Comparison of ENCODE assay signal across 22 cellular contexts in the genomic region with DNA sequence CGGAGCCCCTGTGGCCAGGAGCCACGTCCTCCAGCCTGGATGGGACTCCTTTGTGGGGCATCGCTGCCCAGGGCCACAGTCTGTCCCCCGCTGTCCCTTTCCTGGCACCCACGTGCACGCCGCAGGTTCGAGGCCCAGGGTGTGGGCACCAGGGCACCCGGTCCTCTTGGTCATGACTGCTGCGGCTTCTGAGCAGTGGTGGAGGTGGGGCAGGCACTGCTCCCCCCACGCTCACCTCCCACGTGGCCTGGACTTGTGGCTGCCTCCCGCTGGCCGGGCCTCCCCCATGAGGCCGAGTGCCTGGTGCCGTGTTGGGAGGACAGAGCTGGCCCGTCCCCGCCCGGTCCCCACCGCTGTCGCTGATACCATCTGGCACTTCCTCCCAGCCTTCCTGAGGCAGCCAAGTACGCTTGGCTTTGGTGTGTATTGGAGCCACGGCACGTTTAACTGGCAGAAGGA. TPM values are rescaled to one million over a fixed set of nuclear protein-coding genes. Genes with fewer than 3 reads are reported as not detected.
DNase-seq lines count a peak whose midpoint lies in the region; ATAC-seq, FAIRE-seq and TF ChIP-seq lines count a peak whose summit lies in the region.
"Had no signal": no experiment of that assay in that cellular context is flagged by ENCODE, and none has a peak within 500 bp of the region (broad histone marks: within the 10 kb centered on the region; RNA-seq: fewer than 3 reads in every experiment).

No MANE protein-coding gene starts in this region.

- TF ChIP-seq POLR2A in HepG2 (IDR thresholded peaks at IDR 0.05; ENCODE audit: insufficient read depth in 1 of 2, low read depth in 2 of 2, low read length in 2 of 2): no peak

- H3K9me3 Mint-ChIP-seq in Caco-2 (ENCODE audit: unreplicated experiment): no peaks in the 10 kb centered on the region
- H3K9me3 Mint-ChIP-seq: CD4-positive, alpha-beta memory T cell had no signal

- in situ Hi-C loops in HepG2 (cut with HindIII; ENCODE audit: extremely low pct_ligation_motif_present, low pct_unique_long_range_greater_than_20kb): no loop called here

- H3K27ac Mint-ChIP-seq in Caco-2 (ENCODE audit: unreplicated experiment): peak overlapping the region; percentile 84

- BruUV-seq in Caco-2 (replicated peaks; lab: Mats Ljungman, UMichigan) (TSS peak; percentile 96), HepG2 (replicated peaks; lab: Mats Ljungman, UMichigan) (no TSS peak)

- H3K4me1 ChIP-seq in Caco-2: peaks cover 37% of the 10 kb centered on the region
- no peaks in the 10 kb centered on the region for H3K4me1 ChIP-seq in smooth muscle cell (ENCODE audit: low read depth)
- peaks cover 8% of the 10 kb centered on the region for H3K4me1 ChIP-seq in HepG2 (ENCODE audit: insufficient read depth, low read length)

- no peaks in the 10 kb centered on the region for H3K9me3 ChIP-seq in Caco-2
- no peaks in the 10 kb centered on the region for H3K9me3 ChIP-seq in smooth muscle cell (replicated peaks; ENCODE audit: low read depth)
- no peaks in the 10 kb centered on the region for H3K9me3 ChIP-seq in HepG2 (ENCODE audit: low read length)
- H3K9me3 ChIP-seq: MG63 had no signal

- CTCF ChIA-PET in Caco-2 (lab: Charles Lee): interaction anchor here (0.6 kb wide), 1 partner anchor 1384 kb away, joined by 5 read pairs; no protein-coding TSS in a partner anchor
- CTCF ChIA-PET in RWPE1 (lab: Yijun Ruan, JAX): no interaction called here
- CTCF ChIA-PET in HepG2 (lab: Yijun Ruan, JAX; ENCODE audit: low intra/inter-chr PET ratio, low total read pairs): no interaction called here

- peaks cover 21% of the 10 kb centered on the region for H3K36me3 Mint-ChIP-seq in Caco-2 (ENCODE audit: insufficient read depth, unreplicated experiment)

- H2AFZ ChIP-seq in smooth muscle cell (ENCODE audit: low read depth) (no peak overlapping the region), HepG2 (ENCODE audit: low read length) (no peak overlapping the region)

- H3K79me2 ChIP-seq in smooth muscle cell (ENCODE audit: low read depth) (peaks cover 2% of the 10 kb centered on the region), HepG2 (ENCODE audit: insufficient read depth, low read length) (no peaks in the 10 kb centered on the region)

- H3K4me3 ChIP-seq in Caco-2 (ENCODE audit: low read depth, low read length): no peak overlapping the region
- H3K4me3 ChIP-seq in smooth muscle cell: no peak overlapping the region
- H3K4me3 ChIP-seq in HepG2 (replicated peaks in 1 of 3; ENCODE audit: insufficient read depth in 1 of 3, low read depth in 2 of 3, low read length in 3 of 3): no peak overlapping the region
- H3K4me3 ChIP-seq: GM12878, MG63 had no signal

- DNase-seq in Caco-2 (no peak), RWPE1 (ENCODE audit: low spot score) (no peak), cerebellum (ENCODE audit: low spot score) (peak; percentile 60), smooth muscle cell (lab: John Stamatoyannopoulos, UW; ENCODE audit: unreplicated experiment) (no peak), HepG2 (ENCODE audit: low spot score) (no peak)
- no peak for DNase-seq in stimulated activated CD4-positive, alpha-beta T cell treated with anti-CD3 and anti-CD28 coated beads, Interleukin-4, amount 100 ng/mL, for 4 hours
- DNase-seq: ACHN, AML-193, DMS79 treated with DMSO at 0.1 percent for 48 hours, Karpas-422, MG63, NCI-H1092, NCI-H345, NCI-H526, SIG-M5 had no signal

- peaks cover 30% of the 10 kb centered on the region for H4K20me1 ChIP-seq in smooth muscle cell (ENCODE audit: low read depth)
- no peaks in the 10 kb centered on the region for H4K20me1 ChIP-seq in HepG2 (ENCODE audit: insufficient read depth, low read length)

- H3F3A ChIP-seq in smooth muscle cell (ENCODE audit: low read depth): no peaks in the 10 kb centered on the region

- H3K36me3 ChIP-seq in Caco-2 (ENCODE audit: control insufficient read depth, insufficient read depth, low read length) (peaks cover 1% of the 10 kb centered on the region), smooth muscle cell (ENCODE audit: low read depth) (no peaks in the 10 kb centered on the region), HepG2 (replicated peaks in 1 of 2; ENCODE audit: control insufficient read depth in 1 of 2, insufficient read depth in 2 of 2, low read length in 2 of 2) (no peaks in the 10 kb centered on the region; a peak in 2 of 5 replicates)
- H3K36me3 ChIP-seq: MG63 had no signal

- TF ChIP-seq CTCF in Caco-2 (IDR thresholded peaks at IDR 0.05; ENCODE audit: insufficient read depth in 1 of 2, low read depth in 1 of 2, low read length in 1 of 2, severe bottlenecking in 1 of 2, unreplicated experiment in 1 of 2): no peak
- no peak for TF ChIP-seq CTCF in RWPE1 (conservative IDR thresholded peaks at IDR 0.05; ENCODE audit: low read depth)
- TF ChIP-seq CTCF in smooth muscle cell (IDR thresholded peaks at IDR 0.05; ENCODE audit: borderline replicate concordance, insufficient read depth, poor library complexity, severe bottlenecking): no peak
- no peak for TF ChIP-seq CTCF in HepG2 (CRISPR knock-in tag; IDR thresholded peaks at IDR 0.05)

- H3K4me2 ChIP-seq in smooth muscle cell (no peak overlapping the region), HepG2 (ENCODE audit: low read depth, low read length) (no peak overlapping the region)

- POLR2A ChIA-PET in Caco-2 (lab: Charles Lee) (no interaction called here), RWPE1 (lab: Yijun Ruan, JAX; ENCODE audit: low non-redundant PET) (no interaction called here), HepG2 (lab: Yijun Ruan, JAX) (no interaction called here)

- peaks cover 19% of the 10 kb centered on the region for H3K4me1 Mint-ChIP-seq in Caco-2 (ENCODE audit: low read depth, unreplicated experiment)

- H3K27ac ChIP-seq in RWPE1 (peak overlapping the region; percentile 23), smooth muscle cell (ENCODE audit: low read depth) (peak overlapping the region; percentile 23), HepG2 (ENCODE audit: extremely low read length, insufficient read depth, low read length) (no peak overlapping the region)

- FAIRE-seq in HepG2 (lab: Jason Lieb, UNC): no peak
- FAIRE-seq: G401.6, GM12878, GM18507, H1, RCC 7860 had no signal

- intact Hi-C loops in Caco-2 (cut with micrococcal nuclease; ENCODE audit: unreplicated experiment) (no loop called here), HepG2 (cut with micrococcal nuclease; ENCODE audit: unreplicated experiment) (no loop called here)

- no peaks in the 10 kb centered on the region for H3K27me3 Mint-ChIP-seq in Caco-2 (ENCODE audit: insufficient read depth, unreplicated experiment)
- H3K27me3 Mint-ChIP-seq: CD4-positive, alpha-beta memory T cell had no signal

- no peak overlapping the region for H3K9ac ChIP-seq in smooth muscle cell (ENCODE audit: low read depth)
- H3K9ac ChIP-seq in HepG2 (ENCODE audit: insufficient read depth, low read depth, low read length): no peak overlapping the region

- peak overlapping the region; percentile 37 for H3K4me3 Mint-ChIP-seq in Caco-2 (ENCODE audit: unreplicated experiment)

- TF ChIP-seq RAD21 in HepG2 (CRISPR knock-in tag; IDR thresholded peaks at IDR 0.05): no peak

- ATAC-seq in HepG2 (no peak), HG03571 (IDR thresholded peaks at IDR 0.05; ENCODE audit: unreplicated experiment) (no peak)
- ATAC-seq: GM12878 had no signal

- WGBS in smooth muscle cell (ENCODE audit: low lambda C conversion rate): 86% methylated on average over 24 of the region's 24 CpGs
- over 99% methylated on average over 15 of the region's 24 CpGs for WGBS in HepG2 (ENCODE audit: low lambda C conversion rate)

- H3K27me3 ChIP-seq in Caco-2 (replicated peaks; ENCODE audit: control insufficient read depth, insufficient read depth, low read length): no peaks in the 10 kb centered on the region
- no peaks in the 10 kb centered on the region for H3K27me3 ChIP-seq in smooth muscle cell (ENCODE audit: low read depth)
- no peaks in the 10 kb centered on the region for H3K27me3 ChIP-seq in HepG2 (ENCODE audit: control insufficient read depth in 1 of 2, insufficient read depth in 2 of 2, low read length in 2 of 2)
- H3K27me3 ChIP-seq: MG63 had no signal

- TF ChIP-seq EP300 in HepG2 (IDR thresholded peaks at IDR 0.05; ENCODE audit: low read depth in 2 of 2, low read length in 2 of 2): no peak
- TF ChIP-seq EP300 in HepG2 (CRISPR knock-in tag; IDR thresholded peaks at IDR 0.05; ENCODE audit: borderline replicate concordance): no peak

RNA-seq across cellular contexts. Expression of a gene that starts 12.8 kb away (rescaled TPM):
- total RNA-seq in Caco-2 (2022) (90.6 and 92.3 TPM in 2 replicates), cerebellum (47.3 TPM), smooth muscle cell (21.1 and 54.7 TPM in 2 replicates), HepG2 (2016; rRNA removed; fragmentation: Illumina TruSeq; extraction: Trizol) (3.4 and 15.2 TPM in 2 replicates)
- polyA plus RNA-seq in smooth muscle cell (53.6 and 63.5 TPM in 2 replicates), HepG2 (2011; rRNA removed) (14.9 and 20.5 TPM in 2 replicates)
- 6.9 and 7.1 TPM in 2 replicates for total RNA-seq in HepG2 (2016; cell fraction: cytosol; rRNA removed; fragmentation: Illumina TruSeq; extraction: Trizol; ENCODE audit: low read depth)
- total RNA-seq in HepG2 (2016; cell fraction: insoluble cytoplasmic fraction; rRNA removed; fragmentation: Illumina TruSeq; extraction: Trizol): 2.9 and 18.4 TPM in 2 replicates
- 7.4 and 8.6 TPM in 2 replicates for total RNA-seq in HepG2 (2016; cell fraction: membrane; rRNA removed; fragmentation: Illumina TruSeq; extraction: Trizol)
- total RNA-seq in HepG2 (2016; cell fraction: nucleus; rRNA removed; fragmentation: Illumina TruSeq; extraction: Trizol): 23.4 and 26.4 TPM in 2 replicates
- polyA plus RNA-seq in HepG2 (2011; cell fraction: cytosol; rRNA removed): 6.0 and 9.1 TPM in 2 replicates
- 268 and 341 TPM in 2 replicates for polyA plus RNA-seq in HepG2 (2011; cell fraction: nucleus; rRNA removed)
- 23.1 and 25.3 TPM in 2 replicates for polyA plus RNA-seq in HepG2 (2012)
- 1.2 and 1.3 TPM in 2 replicates for polyA plus RNA-seq in HepG2 (2016; cell fraction: cytosol; fragmentation: Illumina TruSeq; extraction: Trizol; ENCODE audit: low read depth)
- polyA plus RNA-seq in HepG2 (2016; cell fraction: insoluble cytoplasmic fraction; fragmentation: Illumina TruSeq; extraction: Trizol; ENCODE audit: low read depth): 3.0 and 4.0 TPM in 2 replicates
- polyA plus RNA-seq in HepG2 (2016; cell fraction: membrane; fragmentation: Illumina TruSeq; extraction: Trizol; ENCODE audit: low read depth): 2.8 and 3.3 TPM in 2 replicates
- polyA plus RNA-seq in HepG2 (2016; cell fraction: nucleus; fragmentation: Illumina TruSeq; extraction: Trizol; ENCODE audit: insufficient read depth, low read depth): 101 and 111 TPM in 2 replicates
- 14.4 and 27.8 TPM in 2 replicates for polyA minus RNA-seq in HepG2 (2011; rRNA and poly(A)+ RNA removed; ENCODE audit: low replicate concordance)
- 5.8 and 11.0 TPM in 2 replicates for polyA minus RNA-seq in HepG2 (2011; cell fraction: cytosol; rRNA and poly(A)+ RNA removed)
- polyA minus RNA-seq in HepG2 (2011; cell fraction: nucleus; rRNA and poly(A)+ RNA removed): 17.9 and 24.7 TPM in 2 replicates

RNA-seq across cellular contexts. Expression of a gene that starts 12.9 kb away (rescaled TPM):
- total RNA-seq in Caco-2 (2022) (141 and 152 TPM in 2 replicates), cerebellum (54.5 TPM), smooth muscle cell (164 and 186 TPM in 2 replicates), HepG2 (2016; rRNA removed; fragmentation: Illumina TruSeq; extraction: Trizol) (140 and 152 TPM in 2 replicates)
- polyA plus RNA-seq in smooth muscle cell (158 and 161 TPM in 2 replicates), HepG2 (2011; rRNA removed) (197 and 205 TPM in 2 replicates)
- 44.1 and 45.1 TPM in 2 replicates for total RNA-seq in HepG2 (2016; cell fraction: cytosol; rRNA removed; fragmentation: Illumina TruSeq; extraction: Trizol; ENCODE audit: low read depth)
- 149 and 168 TPM in 2 replicates for total RNA-seq in HepG2 (2016; cell fraction: insoluble cytoplasmic fraction; rRNA removed; fragmentation: Illumina TruSeq; extraction: Trizol)
- total RNA-seq in HepG2 (2016; cell fraction: membrane; rRNA removed; fragmentation: Illumina TruSeq; extraction: Trizol): 74.4 and 75.3 TPM in 2 replicates
- total RNA-seq in HepG2 (2016; cell fraction: nucleus; rRNA removed; fragmentation: Illumina TruSeq; extraction: Trizol): 48.6 and 65.2 TPM in 2 replicates
- polyA plus RNA-seq in HepG2 (2011; cell fraction: cytosol; rRNA removed): 474 and 745 TPM in 2 replicates
- 183 and 205 TPM in 2 replicates for polyA plus RNA-seq in HepG2 (2011; cell fraction: nucleus; rRNA removed)
- polyA plus RNA-seq in HepG2 (2012): 107 and 132 TPM in 2 replicates
- 60.8 and 62.0 TPM in 2 replicates for polyA plus RNA-seq in HepG2 (2016; cell fraction: cytosol; fragmentation: Illumina TruSeq; extraction: Trizol; ENCODE audit: low read depth)
- polyA plus RNA-seq in HepG2 (2016; cell fraction: insoluble cytoplasmic fraction; fragmentation: Illumina TruSeq; extraction: Trizol; ENCODE audit: low read depth): 210 and 243 TPM in 2 replicates
- polyA plus RNA-seq in HepG2 (2016; cell fraction: membrane; fragmentation: Illumina TruSeq; extraction: Trizol; ENCODE audit: low read depth): 91.7 and 96.1 TPM in 2 replicates
- 132 and 138 TPM in 2 replicates for polyA plus RNA-seq in HepG2 (2016; cell fraction: nucleus; fragmentation: Illumina TruSeq; extraction: Trizol; ENCODE audit: insufficient read depth, low read depth)
- 42.2 and 52.7 TPM in 2 replicates for polyA minus RNA-seq in HepG2 (2011; rRNA and poly(A)+ RNA removed; ENCODE audit: low replicate concordance)
- 19.9 and 26.7 TPM in 2 replicates for polyA minus RNA-seq in HepG2 (2011; cell fraction: cytosol; rRNA and poly(A)+ RNA removed)
- polyA minus RNA-seq in HepG2 (2011; cell fraction: nucleus; rRNA and poly(A)+ RNA removed): 24.1 and 27.4 TPM in 2 replicates

RNA-seq across cellular contexts. Expression of a gene that starts 18.8 kb away (rescaled TPM):
- total RNA-seq in Caco-2 (2022) (0.49 and 0.66 TPM in 2 replicates), cerebellum (0.36 TPM), smooth muscle cell (not detected in 2 replicates), HepG2 (2016; rRNA removed; fragmentation: Illumina TruSeq; extraction: Trizol) (1.4 and 2.5 TPM in 2 replicates)
- polyA plus RNA-seq in smooth muscle cell (0.05 and 0.63 TPM in 2 replicates), HepG2 (2011; rRNA removed) (5.2 and 11.1 TPM in 2 replicates)
- total RNA-seq in HepG2 (2016; cell fraction: cytosol; rRNA removed; fragmentation: Illumina TruSeq; extraction: Trizol; ENCODE audit: low read depth): 0.62 and 1.7 TPM in 2 replicates
- 1.4 and 2.0 TPM in 2 replicates for total RNA-seq in HepG2 (2016; cell fraction: insoluble cytoplasmic fraction; rRNA removed; fragmentation: Illumina TruSeq; extraction: Trizol)
- total RNA-seq in HepG2 (2016; cell fraction: membrane; rRNA removed; fragmentation: Illumina TruSeq; extraction: Trizol): 0.99 and 1.0 TPM in 2 replicates
- total RNA-seq in HepG2 (2016; cell fraction: nucleus; rRNA removed; fragmentation: Illumina TruSeq; extraction: Trizol): 0.81 and 3.7 TPM in 2 replicates
- polyA plus RNA-seq in HepG2 (2011; cell fraction: cytosol; rRNA removed): 2.1 and 2.3 TPM in 2 replicates
- 54.9 and 71.6 TPM in 2 replicates for polyA plus RNA-seq in HepG2 (2011; cell fraction: nucleus; rRNA removed)
- polyA plus RNA-seq in HepG2 (2012): 5.1 and 14.1 TPM in 2 replicates
- 0.45 and 0.55 TPM in 2 replicates for polyA plus RNA-seq in HepG2 (2016; cell fraction: cytosol; fragmentation: Illumina TruSeq; extraction: Trizol; ENCODE audit: low read depth)
- 1.1 and 1.2 TPM in 2 replicates for polyA plus RNA-seq in HepG2 (2016; cell fraction: insoluble cytoplasmic fraction; fragmentation: Illumina TruSeq; extraction: Trizol; ENCODE audit: low read depth)
- 0.57 and 0.72 TPM in 2 replicates for polyA plus RNA-seq in HepG2 (2016; cell fraction: membrane; fragmentation: Illumina TruSeq; extraction: Trizol; ENCODE audit: low read depth)
- polyA plus RNA-seq in HepG2 (2016; cell fraction: nucleus; fragmentation: Illumina TruSeq; extraction: Trizol; ENCODE audit: insufficient read depth, low read depth): 3.4 and 5.2 TPM in 2 replicates
- polyA minus RNA-seq in HepG2 (2011; rRNA and poly(A)+ RNA removed; ENCODE audit: low replicate concordance): 4.8 TPM in 1 of 2 replicates, not detected in the other
- polyA minus RNA-seq in HepG2 (2011; cell fraction: cytosol; rRNA and poly(A)+ RNA removed): 1.7 and 2.6 TPM in 2 replicates
- polyA minus RNA-seq in HepG2 (2011; cell fraction: nucleus; rRNA and poly(A)+ RNA removed): 10.8 and 12.4 TPM in 2 replicates
- total RNA-seq: CD4-positive, alpha-beta memory T cell; GM12878 had no signal
- polyA plus RNA-seq: CD4-positive, alpha-beta memory T cell had no signal

RNA-seq across cellular contexts. Expression of a gene that starts 33.3 kb away (rescaled TPM):
- 1.3 and 1.4 TPM in 2 replicates for total RNA-seq in Caco-2 (2022)
- 9.6 TPM for total RNA-seq in cerebellum
- not detected in 2 replicates for total RNA-seq in smooth muscle cell
- polyA plus RNA-seq in smooth muscle cell: 0.31 and 1.2 TPM in 2 replicates
- not detected in 2 replicates for total RNA-seq in HepG2 (2016; rRNA removed; fragmentation: Illumina TruSeq; extraction: Trizol)
- not detected in 2 replicates for total RNA-seq in HepG2 (2016; cell fraction: cytosol; rRNA removed; fragmentation: Illumina TruSeq; extraction: Trizol; ENCODE audit: low read depth)
- not detected in 2 replicates for total RNA-seq in HepG2 (2016; cell fraction: insoluble cytoplasmic fraction; rRNA removed; fragmentation: Illumina TruSeq; extraction: Trizol)
- total RNA-seq in HepG2 (2016; cell fraction: membrane; rRNA removed; fragmentation: Illumina TruSeq; extraction: Trizol): not detected in 2 replicates
- total RNA-seq in HepG2 (2016; cell fraction: nucleus; rRNA removed; fragmentation: Illumina TruSeq; extraction: Trizol): not detected in 2 replicates
- not detected in 2 replicates for polyA plus RNA-seq in HepG2 (2011; rRNA removed)
- polyA plus RNA-seq in HepG2 (2011; cell fraction: cytosol; rRNA removed): not detected in 2 replicates
- polyA plus RNA-seq in HepG2 (2011; cell fraction: nucleus; rRNA removed): not detected in 2 replicates
- not detected in 2 replicates for polyA plus RNA-seq in HepG2 (2012)
- not detected in 2 replicates for polyA plus RNA-seq in HepG2 (2016; cell fraction: cytosol; fragmentation: Illumina TruSeq; extraction: Trizol; ENCODE audit: low read depth)
- polyA plus RNA-seq in HepG2 (2016; cell fraction: insoluble cytoplasmic fraction; fragmentation: Illumina TruSeq; extraction: Trizol; ENCODE audit: low read depth): not detected in 2 replicates
- not detected in 2 replicates for polyA plus RNA-seq in HepG2 (2016; cell fraction: membrane; fragmentation: Illumina TruSeq; extraction: Trizol; ENCODE audit: low read depth)
- polyA plus RNA-seq in HepG2 (2016; cell fraction: nucleus; fragmentation: Illumina TruSeq; extraction: Trizol; ENCODE audit: insufficient read depth, low read depth): not detected in 2 replicates
- polyA minus RNA-seq in HepG2 (2011; rRNA and poly(A)+ RNA removed; ENCODE audit: low replicate concordance): not detected in 2 replicates
- polyA minus RNA-seq in HepG2 (2011; cell fraction: cytosol; rRNA and poly(A)+ RNA removed): not detected in 2 replicates
- not detected in 2 replicates for polyA minus RNA-seq in HepG2 (2011; cell fraction: nucleus; rRNA and poly(A)+ RNA removed)
- total RNA-seq: H1 had no signal

RNA-seq across cellular contexts. Expression of a gene that starts 59.3 kb away (rescaled TPM):
- not detected in 2 replicates for total RNA-seq in Caco-2 (2022)
- not detected for total RNA-seq in cerebellum
- not detected in 2 replicates for total RNA-seq in smooth muscle cell
- 0.37 and 0.71 TPM in 2 replicates for polyA plus RNA-seq in smooth muscle cell
- not detected in 2 replicates for total RNA-seq in HepG2 (2016; rRNA removed; fragmentation: Illumina TruSeq; extraction: Trizol)
- total RNA-seq in HepG2 (2016; cell fraction: cytosol; rRNA removed; fragmentation: Illumina TruSeq; extraction: Trizol; ENCODE audit: low read depth): not detected in 2 replicates
- not detected in 2 replicates for total RNA-seq in HepG2 (2016; cell fraction: insoluble cytoplasmic fraction; rRNA removed; fragmentation: Illumina TruSeq; extraction: Trizol)
- total RNA-seq in HepG2 (2016; cell fraction: membrane; rRNA removed; fragmentation: Illumina TruSeq; extraction: Trizol): not detected in 2 replicates
- not detected in 2 replicates for total RNA-seq in HepG2 (2016; cell fraction: nucleus; rRNA removed; fragmentation: Illumina TruSeq; extraction: Trizol)
- not detected in 2 replicates for polyA plus RNA-seq in HepG2 (2011; rRNA removed)
- not detected in 2 replicates for polyA plus RNA-seq in HepG2 (2011; cell fraction: cytosol; rRNA removed)
- not detected in 2 replicates for polyA plus RNA-seq in HepG2 (2011; cell fraction: nucleus; rRNA removed)
- not detected in 2 replicates for polyA plus RNA-seq in HepG2 (2012)
- polyA plus RNA-seq in HepG2 (2016; cell fraction: cytosol; fragmentation: Illumina TruSeq; extraction: Trizol; ENCODE audit: low read depth): not detected in 2 replicates
- not detected in 2 replicates for polyA plus RNA-seq in HepG2 (2016; cell fraction: insoluble cytoplasmic fraction; fragmentation: Illumina TruSeq; extraction: Trizol; ENCODE audit: low read depth)
- not detected in 2 replicates for polyA plus RNA-seq in HepG2 (2016; cell fraction: membrane; fragmentation: Illumina TruSeq; extraction: Trizol; ENCODE audit: low read depth)
- polyA plus RNA-seq in HepG2 (2016; cell fraction: nucleus; fragmentation: Illumina TruSeq; extraction: Trizol; ENCODE audit: insufficient read depth, low read depth): not detected in 2 replicates
- polyA minus RNA-seq in HepG2 (2011; rRNA and poly(A)+ RNA removed; ENCODE audit: low replicate concordance): not detected in 2 replicates
- polyA minus RNA-seq in HepG2 (2011; cell fraction: cytosol; rRNA and poly(A)+ RNA removed): not detected in 2 replicates
- not detected in 2 replicates for polyA minus RNA-seq in HepG2 (2011; cell fraction: nucleus; rRNA and poly(A)+ RNA removed)
- total RNA-seq: H1 had no signal
- polyA plus RNA-seq: H1 had no signal
